ENCODE assay signal across 23 cellular contexts in genomic region chrX:30538271-30538670, GRCh38. TPM values are rescaled to one million over a fixed set of nuclear protein-coding genes. Genes with fewer than 3 reads are reported as not detected.
DNase-seq lines count a peak whose midpoint lies in the region; ATAC-seq and TF ChIP-seq lines count a peak whose summit lies in the region.
"Had no signal": no experiment of that assay in that cellular context is flagged by ENCODE, and none has a peak within 500 bp of the region (broad histone marks: within the 10 kb centered on the region; RNA-seq: fewer than 3 reads in every experiment).

No MANE protein-coding gene starts in this region.

- DNase-seq in retina: no peak
- no peak for DNase-seq in type B pancreatic cell (ENCODE audit: extremely low spot score, unreplicated experiment)
- no peak for DNase-seq in DMS153 (lab: John Stamatoyannopoulos, UW)
- DNase-seq: activated CD8-positive, alpha-beta T cell treated with anti-CD3 and anti-CD28 coated beads, Interleukin-2, amount 10 ng/mL, durations not matched to agents 7 days and 5 days; activated T-cell treated with anti-CD3 and anti-CD28 coated beads, Interleukin-2, amount 50 U/mL, for 1 hour; body of pancreas; EL; H9; IMR-90; NCI-H1092 treated with DMSO at 0.1 percent for 48 hours; NCI-H2029; NCI-H2227 treated with DMSO at 0.1 percent for 48 hours; NCI-H748 treated with DMSO at 0.1 percent for 48 hours; stimulated activated naive CD4-positive, alpha-beta T cell treated with Interleukin-2 at 50 U/mL for 16 hours; T-helper 17 cell; testis had no signal

- no peak for TF ChIP-seq CTCF in type B pancreatic cell (conservative IDR thresholded peaks at IDR 0.05)

- H3K36me3 Mint-ChIP-seq in type B pancreatic cell: no peaks in the 10 kb centered on the region

- no peaks in the 10 kb centered on the region for H3K4me1 Mint-ChIP-seq in type B pancreatic cell (ENCODE audit: unreplicated experiment)
- H3K4me1 Mint-ChIP-seq: neural crest cell, T-helper 17 cell had no signal

- no peak overlapping the region for H3K4me3 Mint-ChIP-seq in type B pancreatic cell
- H3K4me3 Mint-ChIP-seq: activated CD8-positive, alpha-beta T cell treated with anti-CD3 and anti-CD28 coated beads, Interleukin-2, amount 10 ng/mL, durations not matched to agents 7 days and 5 days; H9; neural crest cell; T-helper 17 cell had no signal

- no peak overlapping the region for H3K27ac Mint-ChIP-seq in type B pancreatic cell
- H3K27ac Mint-ChIP-seq: activated CD8-positive, alpha-beta T cell treated with anti-CD3 and anti-CD28 coated beads, Interleukin-2, amount 10 ng/mL, durations not matched to agents 7 days and 5 days; H9; T-helper 17 cell had no signal

- no peaks in the 10 kb centered on the region for H3K27me3 Mint-ChIP-seq in type B pancreatic cell
- H3K27me3 Mint-ChIP-seq: T-helper 17 cell had no signal

- ATAC-seq in GM18867 (IDR thresholded peaks at IDR 0.05; ENCODE audit: unreplicated experiment) (peak; percentile 75), HG02642 (IDR thresholded peaks at IDR 0.05; ENCODE audit: poor library complexity, unreplicated experiment) (peak; percentile 63), HG03159 (IDR thresholded peaks at IDR 0.05; ENCODE audit: unreplicated experiment) (peak; percentile 52), HG03095 (IDR thresholded peaks at IDR 0.05; ENCODE audit: unreplicated experiment) (no peak)
- ATAC-seq: activated CD8-positive, alpha-beta T cell treated with anti-CD3 and anti-CD28 coated beads, Interleukin-2, amount 10 ng/mL, durations not matched to agents 7 days and 5 days; body of pancreas; sciatic nerve; T-helper 17 cell had no signal

- H3K9me3 Mint-ChIP-seq in type B pancreatic cell: no peaks in the 10 kb centered on the region

RNA-seq across cellular contexts. Expression of gene TASL, which starts 39.3 kb away (rescaled TPM):
- total RNA-seq in type B pancreatic cell (ENCODE audit: low replicate concordance): not detected in 2 replicates
- total RNA-seq: H9, IMR-90, lung microvascular endothelial cell, neural crest cell had no signal
